ENCODE assay signal across 11 cellular contexts in genomic region chr20:3041818-3042504, GRCh38. TPM values are rescaled to one million over a fixed set of nuclear protein-coding genes. Genes with fewer than 3 reads are reported as not detected.
DNase-seq lines count a peak whose midpoint lies in the region; ATAC-seq and TF ChIP-seq lines count a peak whose summit lies in the region.
"Had no signal": no experiment of that assay in that cellular context is flagged by ENCODE, and none has a peak within 500 bp of the region (broad histone marks: within the 10 kb centered on the region; RNA-seq: fewer than 3 reads in every experiment).

No MANE protein-coding gene starts in this region.

- peaks cover 13 to 30% of the 10 kb centered on the region in 2 donors for H3K4me1 ChIP-seq in thoracic aorta (ENCODE audit: control insufficient read depth in 1 of 2, low read depth in 2 of 2)

- H3K9me3 Mint-ChIP-seq in activated naive CD4-positive, alpha-beta T cell treated with anti-CD3 and anti-CD28 coated beads, Interleukin-2, amount 10 ng/mL, durations not matched to agents 7 days and 5 days = no peaks in the 10 kb centered on the region

- CTCF ChIA-PET in activated naive CD4-positive, alpha-beta T cell treated with anti-CD3 and anti-CD28 coated beads, Interleukin-2, amount 10 ng/mL, durations not matched to agents 7 days and 5 days (lab: Charles Lee) = interaction anchor here (1.4 kb wide), 1 partner anchor 11 kb away, joined by 6 read pairs; no protein-coding TSS in a partner anchor

- peak overlapping the region; percentile 78 for H3K27ac Mint-ChIP-seq in activated naive CD4-positive, alpha-beta T cell treated with anti-CD3 and anti-CD28 coated beads, Interleukin-2, amount 10 ng/mL, durations not matched to agents 7 days and 5 days

- peaks cover 19% of the 10 kb centered on the region for H3K36me3 ChIP-seq in thoracic aorta

- TF ChIP-seq CTCF in thoracic aorta (IDR thresholded peaks at IDR 0.05) = no peak

- H3K27me3 ChIP-seq in thoracic aorta (replicated peaks; ENCODE audit: insufficient read depth) = no peaks in the 10 kb centered on the region
- H3K27me3 ChIP-seq: neutrophil had no signal

- H3K27ac ChIP-seq in angular gyrus (ENCODE audit: low read depth, low read length) (peak overlapping the region; percentile 31), thoracic aorta (peak overlapping the region; percentile 2 to 51)
- H3K27ac ChIP-seq: neutrophil had no signal

- no peak overlapping the region for H3K4me3 ChIP-seq in thoracic aorta

- peaks cover 30% of the 10 kb centered on the region for H3K4me1 Mint-ChIP-seq in activated naive CD4-positive, alpha-beta T cell treated with anti-CD3 and anti-CD28 coated beads, Interleukin-2, amount 10 ng/mL, durations not matched to agents 7 days and 5 days

- H3K27me3 Mint-ChIP-seq in activated naive CD4-positive, alpha-beta T cell treated with anti-CD3 and anti-CD28 coated beads, Interleukin-2, amount 10 ng/mL, durations not matched to agents 7 days and 5 days = no peaks in the 10 kb centered on the region

- no peak for DNase-seq in activated naive CD4-positive, alpha-beta T cell treated with anti-CD3 and anti-CD28 coated beads, Interleukin-2, amount 10 ng/mL, durations not matched to agents 7 days and 5 days
- DNase-seq in activated naive CD4-positive, alpha-beta T cell treated with anti-CD3 and anti-CD28 coated beads, Interleukin-2, amount 50 U/mL, for 16 hours = no peak
- DNase-seq in kidney tubule cell (ENCODE audit: low spot score) = peak; percentile 6
- DNase-seq in thoracic aorta (ENCODE audit: low spot score) = no peak
- DNase-seq in NCI-H446 treated with DMSO at 0.1 percent for 48 hours (lab: John Stamatoyannopoulos, UW) = no peak
- DNase-seq in NCI-H1105 (lab: John Stamatoyannopoulos, UW) = no peak
- no peak for DNase-seq in DMS79 treated with DMSO at 0.1 percent for 48 hours (lab: John Stamatoyannopoulos, UW)

- H3K4me3 Mint-ChIP-seq in activated naive CD4-positive, alpha-beta T cell treated with anti-CD3 and anti-CD28 coated beads, Interleukin-2, amount 10 ng/mL, durations not matched to agents 7 days and 5 days = no peak overlapping the region

- no peaks in the 10 kb centered on the region for H3K9me3 ChIP-seq in thoracic aorta
- H3K9me3 ChIP-seq: neutrophil had no signal

- ATAC-seq in thoracic aorta (ENCODE audit: insufficient number of reproducible peaks, low FRiP score, low read depth) = no peak

- H3K36me3 Mint-ChIP-seq in activated naive CD4-positive, alpha-beta T cell treated with anti-CD3 and anti-CD28 coated beads, Interleukin-2, amount 10 ng/mL, durations not matched to agents 7 days and 5 days = peaks cover 26% of the 10 kb centered on the region

RNA-seq across cellular contexts. Expression of gene GNRH2, which starts 1.5 kb away (rescaled TPM):
- total RNA-seq in thoracic aorta = not detected
- total RNA-seq: HT-29, SK-MEL-5 had no signal

RNA-seq across cellular contexts. Expression of gene MRPS26, which starts 3.9 kb away (rescaled TPM):
- total RNA-seq in thoracic aorta = 10 to 100 TPM; 40.6 to 46.6 TPM

RNA-seq across cellular contexts. Expression of gene OXT, which starts 29.5 kb away (rescaled TPM):
- not detected for total RNA-seq in thoracic aorta
- total RNA-seq: HT-29, SK-MEL-5 had no signal

RNA-seq across cellular contexts. Expression of gene AVP, which starts 42.6 kb away (rescaled TPM):
- not detected for total RNA-seq in thoracic aorta
- total RNA-seq: HT-29, SK-MEL-5 had no signal
